Comparison of ENCODE assay signal across 10 cellular contexts in genomic region chr6:142850653-142851434, GRCh38.
A peak's percentile ranks its signal among the peaks of the same experiment; 100 is the strongest.
DNase-seq lines count a peak whose midpoint lies in the region; ATAC-seq and TF ChIP-seq lines count a peak whose summit lies in the region.
"Had no signal": no experiment of that assay in that cellular context is flagged by ENCODE, and none has a peak within 500 bp of the region (broad histone marks: within the 10 kb centered on the region; RNA-seq: fewer than 3 reads in every experiment).

No MANE protein-coding gene starts in this region.

- H3K4me3 ChIP-seq in prostate gland = no peak overlapping the region

- TF ChIP-seq CTCF in prostate gland (IDR thresholded peaks at IDR 0.05) (no peak), progenitor cell of endocrine pancreas (IDR thresholded peaks at IDR 0.05; ENCODE audit: unreplicated experiment) (no peak)

- H3K27ac ChIP-seq in prostate gland = no peak overlapping the region
- H3K27ac ChIP-seq: 22Rv1 had no signal

- intact Hi-C loops in prostate gland (cut with DNase I) = no loop called here

- peaks cover 2% of the 10 kb centered on the region for H3K27me3 Mint-ChIP-seq in progenitor cell of endocrine pancreas

- peak; percentile 23 for DNase-seq in DMS 273 (lab: John Stamatoyannopoulos, UW; ENCODE audit: unreplicated experiment)
- DNase-seq in DMS 273 treated with DMSO at 0.1 percent for 48 hours (lab: John Stamatoyannopoulos, UW) = no peak
- peak; percentile 12 to 56 for DNase-seq in SHP77 (lab: John Stamatoyannopoulos, UW)
- DNase-seq in kidney glomerular epithelial cell (lab: John Stamatoyannopoulos, UW) = peak; percentile 75
- no peak for DNase-seq in prostate gland (ENCODE audit: low spot score)
- no peak for DNase-seq in progenitor cell of endocrine pancreas (ENCODE audit: low spot score, unreplicated experiment)
- DNase-seq in NCI-H2196 (lab: John Stamatoyannopoulos, UW; ENCODE audit: unreplicated experiment) = no peak

- H3K27me3 ChIP-seq in prostate gland (replicated peaks; ENCODE audit: insufficient read depth) = no peaks in the 10 kb centered on the region

- H3K4me3 Mint-ChIP-seq in progenitor cell of endocrine pancreas (ENCODE audit: low read depth) = no peak overlapping the region

- WGBS in prostate gland = 84% methylated on average over 3 of the region's 3 CpGs

- peak; percentile 59 for ATAC-seq in HG02852 (IDR thresholded peaks at IDR 0.05; ENCODE audit: unreplicated experiment)
- ATAC-seq: Panc1 had no signal

- TF ChIP-seq POLR2A in prostate gland (IDR thresholded peaks at IDR 0.05) = no peak

- H3K36me3 ChIP-seq in prostate gland = no peaks in the 10 kb centered on the region

- H3K9me3 ChIP-seq in prostate gland = no peaks in the 10 kb centered on the region

- peaks cover 6% of the 10 kb centered on the region for H3K4me1 ChIP-seq in prostate gland (replicated peaks)

- no peaks in the 10 kb centered on the region for H3K36me3 Mint-ChIP-seq in progenitor cell of endocrine pancreas (ENCODE audit: insufficient read depth)

- no peak overlapping the region for H3K27ac Mint-ChIP-seq in progenitor cell of endocrine pancreas

- H3K4me1 Mint-ChIP-seq in progenitor cell of endocrine pancreas (ENCODE audit: low read depth) = peaks cover 13% of the 10 kb centered on the region

- no peaks in the 10 kb centered on the region for H3K9me3 Mint-ChIP-seq in progenitor cell of endocrine pancreas (ENCODE audit: low read depth)

Comparison
In these comparisons a context has a peak if more than half of its experiments do, and no peak if none do; other contexts are left out.
1. DNase-seq: peak in DMS 273 (single experiment), SHP77 (2 of 2) and kidney glomerular epithelial cell (single experiment); none in DMS 273 treated with DMSO at 0.1 percent for 48 hours (single experiment), prostate gland (single experiment), progenitor cell of endocrine pancreas (single experiment) and NCI-H2196 (single experiment).